ENCODE assay signal across 1 cellular context in genomic region chr6:32129297-32130088, GRCh38.
A peak's percentile ranks its signal among the peaks of the same experiment; 100 is the strongest.
TF ChIP-seq lines count a peak whose summit lies in the region.

No MANE protein-coding gene starts in this region.

TF ChIP-seq in K562, 482 proteins besides CTCF, POLR2A, EP300 and RAD21 (continues in another document):
- TF ChIP-seq KLF13 (tag; IDR thresholded peaks at IDR 0.05; ENCODE audit: borderline replicate concordance, low read depth): no peak
- peak in 1 of 2 experiments; percentile 52; a peak in 1 of 4 replicates for TF ChIP-seq SIX5 (IDR thresholded peaks at IDR 0.05; ENCODE audit: borderline replicate concordance in 1 of 2, insufficient read depth in 1 of 2, low read depth in 1 of 2, low read length in 2 of 2)
- TF ChIP-seq ZNF121 (CRISPR knock-in tag; conservative IDR thresholded peaks at IDR 0.05): no peak
- peak in 1 of 2 experiments; percentile 83; a peak in 2 of 4 replicates for TF ChIP-seq SIN3A (IDR thresholded peaks at IDR 0.05; ENCODE audit: borderline replicate concordance in 2 of 2, control insufficient read depth in 1 of 2, low read depth in 2 of 2, low read length in 2 of 2)
- TF ChIP-seq PCBP2 (IDR thresholded peaks at IDR 0.05; ENCODE audit: low read depth, low read length, poor library complexity, severe bottlenecking): no peak
- no peak for TF ChIP-seq ZNF507 (tag; conservative IDR thresholded peaks at IDR 0.05)
- TF ChIP-seq, protein P1, sequence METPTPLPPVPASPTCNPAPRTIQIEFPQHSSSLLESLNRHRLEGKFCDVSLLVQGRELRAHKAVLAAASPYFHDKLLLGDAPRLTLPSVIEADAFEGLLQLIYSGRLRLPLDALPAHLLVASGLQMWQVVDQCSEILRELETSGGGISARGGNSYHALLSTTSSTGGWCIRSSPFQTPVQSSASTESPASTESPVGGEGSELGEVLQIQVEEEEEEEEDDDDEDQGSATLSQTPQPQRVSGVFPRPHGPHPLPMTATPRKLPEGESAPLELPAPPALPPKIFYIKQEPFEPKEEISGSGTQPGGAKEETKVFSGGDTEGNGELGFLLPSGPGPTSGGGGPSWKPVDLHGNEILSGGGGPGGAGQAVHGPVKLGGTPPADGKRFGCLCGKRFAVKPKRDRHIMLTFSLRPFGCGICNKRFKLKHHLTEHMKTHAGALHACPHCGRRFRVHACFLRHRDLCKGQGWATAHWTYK (CRISPR knock-in tag; IDR thresholded peaks at IDR 0.05): no peak
- TF ChIP-seq SMARCA4 (IDR thresholded peaks at IDR 0.05): no peak
- no peak for TF ChIP-seq HNRNPLL (IDR thresholded peaks at IDR 0.05; ENCODE audit: low read depth, low read length, poor library complexity, severe bottlenecking)
- TF ChIP-seq KLF10 (CRISPR knock-in tag; IDR thresholded peaks at IDR 0.05): no peak
- peak; percentile 5 for TF ChIP-seq KDM5B (IDR thresholded peaks at IDR 0.05; ENCODE audit: insufficient replicate concordance, low read depth, low read length)
- TF ChIP-seq, protein P2, sequence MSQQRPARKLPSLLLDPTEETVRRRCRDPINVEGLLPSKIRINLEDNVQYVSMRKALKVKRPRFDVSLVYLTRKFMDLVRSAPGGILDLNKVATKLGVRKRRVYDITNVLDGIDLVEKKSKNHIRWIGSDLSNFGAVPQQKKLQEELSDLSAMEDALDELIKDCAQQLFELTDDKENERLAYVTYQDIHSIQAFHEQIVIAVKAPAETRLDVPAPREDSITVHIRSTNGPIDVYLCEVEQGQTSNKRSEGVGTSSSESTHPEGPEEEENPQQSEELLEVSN (IDR thresholded peaks at IDR 0.05; ENCODE audit: borderline replicate concordance in 1 of 2, extremely low read depth in 1 of 2, insufficient read depth in 1 of 2, insufficient read length in 1 of 2, low read depth in 1 of 2, low read length in 1 of 2, poor library complexity in 1 of 2, severe bottlenecking in 1 of 2): peak in 1 of 2 experiments; percentile 8
- no peak for TF ChIP-seq HNRNPK (IDR thresholded peaks at IDR 0.05; ENCODE audit: low read depth, low read length, poor library complexity, severe bottlenecking)
- TF ChIP-seq RBM34 (IDR thresholded peaks at IDR 0.05; ENCODE audit: borderline replicate concordance, insufficient read depth, low read length): no peak
- TF ChIP-seq SPI1 (IDR thresholded peaks at IDR 0.05; ENCODE audit: borderline replicate concordance, low read depth, low read length): no peak
- TF ChIP-seq HMGXB4 (CRISPR knock-in tag; IDR thresholded peaks at IDR 0.05): no peak
- TF ChIP-seq EWSR1 (IDR thresholded peaks at IDR 0.05; ENCODE audit: borderline replicate concordance, low read depth, partially characterized antibody): no peak
- no peak for TF ChIP-seq SNRNP70 (optimal IDR thresholded peaks at IDR 0.05; ENCODE audit: low read depth, low read length)
- peak; percentile 31 for TF ChIP-seq BRD9 (IDR thresholded peaks at IDR 0.05; ENCODE audit: low read depth, partially characterized antibody)
- no peak for TF ChIP-seq HMG20A (CRISPR knock-in tag; conservative IDR thresholded peaks at IDR 0.05)
- TF ChIP-seq NFIC (IDR thresholded peaks at IDR 0.05): peak; percentile 31; the same call in 1 of the 2 replicates
- TF ChIP-seq, protein P3, sequence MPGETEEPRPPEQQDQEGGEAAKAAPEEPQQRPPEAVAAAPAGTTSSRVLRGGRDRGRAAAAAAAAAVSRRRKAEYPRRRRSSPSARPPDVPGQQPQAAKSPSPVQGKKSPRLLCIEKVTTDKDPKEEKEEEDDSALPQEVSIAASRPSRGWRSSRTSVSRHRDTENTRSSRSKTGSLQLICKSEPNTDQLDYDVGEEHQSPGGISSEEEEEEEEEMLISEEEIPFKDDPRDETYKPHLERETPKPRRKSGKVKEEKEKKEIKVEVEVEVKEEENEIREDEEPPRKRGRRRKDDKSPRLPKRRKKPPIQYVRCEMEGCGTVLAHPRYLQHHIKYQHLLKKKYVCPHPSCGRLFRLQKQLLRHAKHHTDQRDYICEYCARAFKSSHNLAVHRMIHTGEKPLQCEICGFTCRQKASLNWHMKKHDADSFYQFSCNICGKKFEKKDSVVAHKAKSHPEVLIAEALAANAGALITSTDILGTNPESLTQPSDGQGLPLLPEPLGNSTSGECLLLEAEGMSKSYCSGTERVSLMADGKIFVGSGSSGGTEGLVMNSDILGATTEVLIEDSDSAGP (CRISPR knock-in tag; IDR thresholded peaks at IDR 0.05): no peak
- no peak for TF ChIP-seq ZBED1 (IDR thresholded peaks at IDR 0.05)
- 0 out of 2 replicates have a peak, but pooled peaks have one; percentile 23 for TF ChIP-seq NKRF (IDR thresholded peaks at IDR 0.05; ENCODE audit: borderline replicate concordance)
- no peak for TF ChIP-seq ADNP (tag; IDR thresholded peaks at IDR 0.05)
- peak; percentile 56; the same call in 1 of the 2 replicates for TF ChIP-seq ZEB2 (IDR thresholded peaks at IDR 0.05)
- 0 out of 2 replicates have a peak, but pooled peaks have one; percentile 5 for TF ChIP-seq REST (CRISPR knock-in tag; IDR thresholded peaks at IDR 0.05; ENCODE audit: low read depth)
- TF ChIP-seq POU5F1 (IDR thresholded peaks at IDR 0.05; ENCODE audit: borderline replicate concordance, low read depth, low read length, partially characterized antibody): peak; percentile 85
- peak in 1 of 3 experiments; percentile 33 for TF ChIP-seq YY1 (IDR thresholded peaks at IDR 0.05; ENCODE audit: borderline replicate concordance in 1 of 3, control insufficient read depth in 1 of 3, extremely low read depth in 1 of 3, insufficient read depth in 3 of 3, insufficient read length in 1 of 3, insufficient replicate concordance in 2 of 3, low read depth in 1 of 3, low read length in 2 of 3)
- TF ChIP-seq ZNF133 (CRISPR knock-in tag; IDR thresholded peaks at IDR 0.05): no peak
- no peak for TF ChIP-seq MCM2 (IDR thresholded peaks at IDR 0.05; ENCODE audit: low read depth)
- TF ChIP-seq, protein P4, sequence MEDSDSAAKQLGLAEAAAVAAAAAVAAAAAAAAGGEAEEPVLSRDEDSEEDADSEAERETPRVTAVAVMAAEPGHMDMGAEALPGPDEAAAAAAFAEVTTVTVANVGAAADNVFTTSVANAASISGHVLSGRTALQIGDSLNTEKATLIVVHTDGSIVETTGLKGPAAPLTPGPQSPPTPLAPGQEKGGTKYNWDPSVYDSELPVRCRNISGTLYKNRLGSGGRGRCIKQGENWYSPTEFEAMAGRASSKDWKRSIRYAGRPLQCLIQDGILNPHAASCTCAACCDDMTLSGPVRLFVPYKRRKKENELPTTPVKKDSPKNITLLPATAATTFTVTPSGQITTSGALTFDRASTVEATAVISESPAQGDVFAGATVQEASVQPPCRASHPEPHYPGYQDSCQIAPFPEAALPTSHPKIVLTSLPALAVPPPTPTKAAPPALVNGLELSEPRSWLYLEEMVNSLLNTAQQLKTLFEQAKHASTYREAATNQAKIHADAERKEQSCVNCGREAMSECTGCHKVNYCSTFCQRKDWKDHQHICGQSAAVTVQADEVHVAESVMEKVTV (CRISPR knock-in tag; IDR thresholded peaks at IDR 0.05): 0 out of 2 replicates have a peak, but pooled peaks have one; percentile 23
- TF ChIP-seq BMI1 (IDR thresholded peaks at IDR 0.05; ENCODE audit: low read length): no peak
- no peak for TF ChIP-seq IFI16 (CRISPR knock-in tag; IDR thresholded peaks at IDR 0.05)
- no peak for TF ChIP-seq MXI1 (IDR thresholded peaks at IDR 0.05; ENCODE audit: low read depth, low read length)
- no peak for TF ChIP-seq EZH2 (IDR thresholded peaks at IDR 0.05; ENCODE audit: borderline replicate concordance, low read depth, low read length)
- TF ChIP-seq MAX (CRISPR knock-in tag; IDR thresholded peaks at IDR 0.05): 0 out of 2 replicates have a peak, but pooled peaks have one; percentile 34
- 0 out of 2 replicates have a peak, but pooled peaks have one; percentile 30 for TF ChIP-seq ZNF224 (CRISPR knock-in tag; IDR thresholded peaks at IDR 0.05)
- TF ChIP-seq, protein P5, sequence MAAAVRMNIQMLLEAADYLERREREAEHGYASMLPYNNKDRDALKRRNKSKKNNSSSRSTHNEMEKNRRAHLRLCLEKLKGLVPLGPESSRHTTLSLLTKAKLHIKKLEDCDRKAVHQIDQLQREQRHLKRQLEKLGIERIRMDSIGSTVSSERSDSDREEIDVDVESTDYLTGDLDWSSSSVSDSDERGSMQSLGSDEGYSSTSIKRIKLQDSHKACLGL (CRISPR knock-in tag; IDR thresholded peaks at IDR 0.05; ENCODE audit: borderline replicate concordance, poor library complexity, severe bottlenecking): no peak
- no peak; a peak in 1 of 4 replicates for TF ChIP-seq HDAC1 (IDR thresholded peaks at IDR 0.05)
- TF ChIP-seq PTTG1 (tag; IDR thresholded peaks at IDR 0.05; ENCODE audit: low read depth): no peak
- peak; percentile 73; the same call in 1 of the 2 replicates for TF ChIP-seq ZNF197 (CRISPR knock-in tag; IDR thresholded peaks at IDR 0.05; ENCODE audit: low read depth)
- no peak for TF ChIP-seq ZNF165 (CRISPR knock-in tag; IDR thresholded peaks at IDR 0.05; ENCODE audit: borderline replicate concordance)
- TF ChIP-seq, protein P6, sequence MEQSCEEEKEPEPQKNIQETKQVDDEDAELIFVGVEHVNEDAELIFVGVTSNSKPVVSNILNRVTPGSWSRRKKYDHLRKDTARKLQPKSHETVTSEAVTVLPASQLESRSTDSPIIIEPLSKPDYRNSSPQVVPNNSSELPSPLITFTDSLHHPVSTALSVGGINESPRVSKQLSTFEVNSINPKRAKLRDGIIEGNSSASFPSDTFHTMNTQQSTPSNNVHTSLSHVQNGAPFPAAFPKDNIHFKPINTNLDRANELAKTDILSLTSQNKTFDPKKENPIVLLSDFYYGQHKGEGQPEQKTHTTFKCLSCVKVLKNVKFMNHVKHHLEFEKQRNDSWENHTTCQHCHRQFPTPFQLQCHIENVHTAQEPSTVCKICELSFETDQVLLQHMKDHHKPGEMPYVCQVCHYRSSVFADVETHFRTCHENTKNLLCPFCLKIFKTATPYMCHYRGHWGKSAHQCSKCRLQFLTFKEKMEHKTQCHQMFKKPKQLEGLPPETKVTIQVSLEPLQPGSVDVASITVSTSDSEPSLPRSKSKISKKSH (CRISPR knock-in tag; IDR thresholded peaks at IDR 0.05): no peak
- TF ChIP-seq USF1 (CRISPR knock-in tag; IDR thresholded peaks at IDR 0.05): peak; percentile 6; the same call in 1 of the 2 replicates
- TF ChIP-seq NFRKB (IDR thresholded peaks at IDR 0.05; ENCODE audit: low read depth): no peak
- no peak for TF ChIP-seq ZSCAN32 (CRISPR knock-in tag; IDR thresholded peaks at IDR 0.05)
- peak; percentile 11; the same call in 1 of the 2 replicates for TF ChIP-seq HDAC2 (IDR thresholded peaks at IDR 0.05)
- peak; percentile 12; the same call in 1 of the 2 replicates for TF ChIP-seq SMAD4 (CRISPR knock-in tag; conservative IDR thresholded peaks at IDR 0.05)
- 0 out of 2 replicates have a peak, but pooled peaks have one; percentile 23 for TF ChIP-seq SIN3B (IDR thresholded peaks at IDR 0.05; ENCODE audit: low read depth)
